2 cellular contexts compared by ENCODE assay signal in genomic region chr5:78279194-78279593, GRCh38.
TF ChIP-seq lines count a peak whose summit lies in the region.

No MANE protein-coding gene starts in this region.

TF ChIP-seq in HepG2, 621 proteins besides CTCF, POLR2A, EP300 and RAD21:
- TF ChIP-seq ZNF772 (CRISPR knock-in tag; IDR thresholded peaks at IDR 0.05) (no peak), ZNF629 (CRISPR knock-in tag; conservative IDR thresholded peaks at IDR 0.05) (peak; percentile 53), MNT (IDR thresholded peaks at IDR 0.05) (0 out of 2 replicates have a peak, but pooled peaks have one; percentile 11)

TF ChIP-seq in K562, 482 proteins besides CTCF, POLR2A, EP300 and RAD21:
- TF ChIP-seq RBM25 (IDR thresholded peaks at IDR 0.05; ENCODE audit: low read depth, low read length, severe bottlenecking) (peak; percentile 77), MAFF (IDR thresholded peaks at IDR 0.05; ENCODE audit: low read length) (no peak)
